8 cellular contexts compared by ENCODE assay signal in genomic region chr6:28356666-28357020, GRCh38. TPM values are rescaled to one million over a fixed set of nuclear protein-coding genes. Genes with fewer than 3 reads are reported as not detected.
A peak's percentile ranks its signal among the peaks of the same experiment; 100 is the strongest.
DNase-seq lines count a peak whose midpoint lies in the region; ATAC-seq and TF ChIP-seq lines count a peak whose summit lies in the region.

No MANE protein-coding gene starts in this region.

- ATAC-seq in GM18870 (IDR thresholded peaks at IDR 0.05; ENCODE audit: unreplicated experiment) = no peak

- no peaks in the 10 kb centered on the region for H3K27me3 ChIP-seq in DOHH2 (ENCODE audit: control insufficient read depth, low read length)
- no peaks in the 10 kb centered on the region for H3K27me3 ChIP-seq in esophagus squamous epithelium
- H3K27me3 ChIP-seq in sigmoid colon = no peaks in the 10 kb centered on the region

- DNase-seq in esophagus squamous epithelium (lab: John Stamatoyannopoulos, UW) (no peak), sigmoid colon (no peak), C1 segment of cervical spinal cord (lab: John Stamatoyannopoulos, UW) (no peak), NCI-H345 treated with DMSO at 0.1 percent for 48 hours (lab: John Stamatoyannopoulos, UW; ENCODE audit: unreplicated experiment) (no peak), UCSD-AML1 (lab: John Stamatoyannopoulos, UW; ENCODE audit: unreplicated experiment) (no peak)

- H3K4me1 ChIP-seq in DOHH2 (ENCODE audit: control insufficient read depth, low read length) (peaks cover 16% of the 10 kb centered on the region), esophagus squamous epithelium (peaks cover 24 to 52% (median 25%) of the 10 kb centered on the region in 3 donors), sigmoid colon (peaks cover 0 to 38% (median 27%) of the 10 kb centered on the region in 4 donors)

- peak overlapping the region; percentile 93; the same call in 1 of the 2 replicates for H3K4me2 ChIP-seq in DOHH2 (ENCODE audit: low read length)

- TF ChIP-seq POLR2A in esophagus squamous epithelium (IDR thresholded peaks at IDR 0.05) (no peak), sigmoid colon (IDR thresholded peaks at IDR 0.05) (no peak)

- TF ChIP-seq EP300 in sigmoid colon (IDR thresholded peaks at IDR 0.05) = no peak

- H3F3A ChIP-seq in DOHH2 (ENCODE audit: control insufficient read depth, insufficient read depth) = no peaks in the 10 kb centered on the region

- H4K20me1 ChIP-seq in DOHH2 (ENCODE audit: control insufficient read depth, insufficient read depth, low read depth, low read length) = no peaks in the 10 kb centered on the region

- H3K36me3 ChIP-seq in DOHH2 (ENCODE audit: control insufficient read depth, low read length) (peaks cover 8% of the 10 kb centered on the region), esophagus squamous epithelium (peaks cover 0 to 25% (median 0%) of the 10 kb centered on the region in 3 donors), sigmoid colon (peaks cover 0 to 17% (median 8%) of the 10 kb centered on the region in 4 donors)

- H3K4me3 ChIP-seq in DOHH2 (ENCODE audit: low read length) (no peak overlapping the region), esophagus squamous epithelium (peak overlapping the region in 2 of 4 donors; percentile 57 to 66), sigmoid colon (peak overlapping the region in 2 of 4 donors; percentile 62 to 66)

- H3K9me3 ChIP-seq in DOHH2 (ENCODE audit: control insufficient read depth, insufficient read depth, low read length) (peaks cover 8% of the 10 kb centered on the region; the same call in 1 of the 2 replicates), esophagus squamous epithelium (no peaks in the 10 kb centered on the region), sigmoid colon (no peaks in the 10 kb centered on the region)

- H3K27ac ChIP-seq in DOHH2 (ENCODE audit: low read depth, low read length) = no peak overlapping the region
- peak overlapping the region; percentile 89 for H3K27ac ChIP-seq in VCaP
- peak overlapping the region; percentile 84 to 92 (median 86) for H3K27ac ChIP-seq in esophagus squamous epithelium
- H3K27ac ChIP-seq in sigmoid colon = peak overlapping the region; percentile 84 to 94 (median 85)

- no peaks in the 10 kb centered on the region for H3K9me2 ChIP-seq in DOHH2 (replicated peaks; ENCODE audit: control insufficient read depth, low read length)

- peaks cover 25% of the 10 kb centered on the region for H3K79me2 ChIP-seq in DOHH2 (ENCODE audit: control insufficient read depth, low read length)

- 67 to 80% methylated on average over 1 to 3 of the region's 7 CpGs for WGBS in esophagus squamous epithelium, 2 donors
- WGBS in sigmoid colon, 2 donors = 74 to 80% methylated on average over 7 of the region's 7 CpGs

- TF ChIP-seq CTCF in DOHH2 (IDR thresholded peaks at IDR 0.05; ENCODE audit: low read depth, low read length, poor library complexity, severe bottlenecking) (no peak), VCaP (conservative IDR thresholded peaks at IDR 0.05) (no peak), esophagus squamous epithelium (IDR thresholded peaks at IDR 0.05) (no peak), sigmoid colon (IDR thresholded peaks at IDR 0.05) (no peak)

- intact Hi-C loops in esophagus squamous epithelium (cut with DNase I) (loop anchor here (10.0 kb wide), 1 partner anchor 222 kb away; no protein-coding TSS in a partner anchor), sigmoid colon (cut with DNase I) (loop anchor here (1.0 to 10.0 kb wide), 9 partner anchors 74 to 1169 kb away; partner anchors contain the start of genes PGBD1, ZNF165, ZNF184 and ZSCAN9)

RNA-seq across cellular contexts. Expression of gene ZKSCAN3, which starts 6.9 kb away (rescaled TPM):
- 1 to 10 TPM; 1.1 to 2.9 (median 2.1) TPM for total RNA-seq in esophagus squamous epithelium
- 1 to 10 TPM; 5.4 to 9.1 (median 5.8) TPM for total RNA-seq in sigmoid colon
- 1 to 10 TPM in 2 of 3 donors, under 1 TPM in 1; 0.92 to 1.8 (median 1.2) TPM for polyA plus RNA-seq in sigmoid colon

RNA-seq across cellular contexts. Expression of gene ZSCAN31, which starts 20.7 kb away (rescaled TPM):
- total RNA-seq in esophagus squamous epithelium (10 to 100 TPM; 11.6 to 59.9 (median 19.4) TPM), sigmoid colon (10 to 100 TPM; 22.8 to 41.7 (median 30.8) TPM)
- polyA plus RNA-seq in sigmoid colon = 1 to 10 TPM; 3.6 to 8.8 (median 7.8) TPM

RNA-seq across cellular contexts. Expression of gene ZSCAN12, which starts 42.9 kb away (rescaled TPM):
- total RNA-seq in esophagus squamous epithelium (1 to 10 TPM; 1.3 to 4.0 (median 2.2) TPM), sigmoid colon (1 to 10 TPM; 6.1 to 7.5 (median 6.8) TPM)
- 1 to 10 TPM; 1.4 to 2.8 (median 2.4) TPM for polyA plus RNA-seq in sigmoid colon
